ENCODE assay signal across 20 cellular contexts in genomic region chr17:82416771-82417170, GRCh38. TPM values are rescaled to one million over a fixed set of nuclear protein-coding genes. Genes with fewer than 3 reads are reported as not detected.
DNase-seq lines count a peak whose midpoint lies in the region; ATAC-seq and TF ChIP-seq lines count a peak whose summit lies in the region.
"Had no signal": no experiment of that assay in that cellular context is flagged by ENCODE, and none has a peak within 500 bp of the region (broad histone marks: within the 10 kb centered on the region; RNA-seq: fewer than 3 reads in every experiment).

No MANE protein-coding gene starts in this region.

- TF ChIP-seq EP300 in neural cell (conservative IDR thresholded peaks at IDR 0.05; ENCODE audit: poor library complexity, severe bottlenecking): no peak

- WGBS in body of pancreas, 2 donors: 91% methylated on average over 6 of the region's 6 CpGs

- TF ChIP-seq RAD21 in HCT116 (IDR thresholded peaks at IDR 0.05; ENCODE audit: low read depth) (no peak), neural cell (conservative IDR thresholded peaks at IDR 0.05) (no peak)

- no TSS peak for BruUV-seq in HCT116 (replicated peaks; lab: Mats Ljungman, UMichigan)

- H3K4me3 ChIP-seq in HCT116 (replicated peaks in 1 of 2; ENCODE audit: low read depth in 1 of 2, low read length in 2 of 2) (no peak overlapping the region), neural cell (ENCODE audit: low read length) (no peak overlapping the region), body of pancreas (no peak overlapping the region)
- H3K4me3 ChIP-seq: heart left ventricle, sigmoid colon, SK-N-MC had no signal

- ATAC-seq in HCT116 (no peak), body of pancreas (no peak)
- ATAC-seq: activated CD4-positive, CD25-positive, alpha-beta regulatory T cell treated with anti-CD3 and anti-CD28 coated beads, Interleukin-2, amount 50 U/mL, for 24 hours; heart left ventricle; left colon had no signal

- H2AFZ ChIP-seq in HCT116 (ENCODE audit: low read depth, low read length, poor library complexity, severe bottlenecking): no peak overlapping the region
- no peak overlapping the region for H2AFZ ChIP-seq in neural cell (ENCODE audit: low read depth, low read length)

- H3K36me3 ChIP-seq in HCT116 (ENCODE audit: control insufficient read depth in 1 of 2, insufficient read depth in 2 of 2, low read length in 2 of 2) (peaks cover 0 to 3% of the 10 kb centered on the region in 2 experiments; a peak in 1 of 4 replicates), neural cell (ENCODE audit: insufficient read depth, low read length) (no peaks in the 10 kb centered on the region), body of pancreas (replicated peaks in 1 of 2; ENCODE audit: insufficient read depth in 1 of 2, low read depth in 2 of 2) (no peaks in the 10 kb centered on the region)
- H3K36me3 ChIP-seq: ascending aorta had no signal

- H3K4me1 ChIP-seq in HCT116 (ENCODE audit: control insufficient read depth in 1 of 2, insufficient read depth in 2 of 2, low read length in 2 of 2) (peaks cover 7 to 23% of the 10 kb centered on the region in 2 experiments), body of pancreas (peaks cover 36% of the 10 kb centered on the region)

- TF ChIP-seq POLR2A in HCT116 (IDR thresholded peaks at IDR 0.05; ENCODE audit: borderline replicate concordance, extremely low read depth, insufficient read depth, insufficient read length) (no peak), body of pancreas (IDR thresholded peaks at IDR 0.05) (no peak)

- TF ChIP-seq CTCF in HCT116 (IDR thresholded peaks at IDR 0.05 in 2 of 3, conservative IDR thresholded peaks at IDR 0.05 in 1 of 3; ENCODE audit: borderline replicate concordance in 1 of 3, insufficient read depth in 1 of 3, low read depth in 2 of 3, low read length in 2 of 3) (peak in 2 of 3 experiments; percentile 29 to 30; a peak in 2 of 6 replicates), VCaP (conservative IDR thresholded peaks at IDR 0.05) (peak; percentile 22; the same call in 1 of the 2 replicates), neural cell (IDR thresholded peaks at IDR 0.05; ENCODE audit: poor library complexity, severe bottlenecking) (peak; percentile 12), body of pancreas (IDR thresholded peaks at IDR 0.05) (no peak)

- POLR2A ChIA-PET in HCT116 (lab: Charles Lee): no interaction called here

- intact Hi-C loops in HCT116 (cut with micrococcal nuclease): loop anchor here (10.0 kb wide), 2 partner anchors 138 to 382 kb away; partner anchors contain the start of genes DCXR and RAC3
- intact Hi-C loops in body of pancreas (cut with DNase I): no loop called here

- no peak overlapping the region for H3K27ac ChIP-seq in HCT116 (ENCODE audit: low read depth, low read length)
- peak overlapping the region; percentile 91; the same call in 1 of the 2 replicates for H3K27ac ChIP-seq in VCaP
- H3K27ac ChIP-seq in neural cell (ENCODE audit: low read length): no peak overlapping the region
- no peak overlapping the region for H3K27ac ChIP-seq in body of pancreas
- H3K27ac ChIP-seq: ascending aorta, heart left ventricle, HL-60, sigmoid colon, SK-N-MC had no signal

- no peak overlapping the region for H3K9ac ChIP-seq in HCT116 (ENCODE audit: low read length)
- H3K9ac ChIP-seq in neural cell (ENCODE audit: low read length): no peak overlapping the region

- no peaks in the 10 kb centered on the region for H3K9me2 ChIP-seq in HCT116 (ENCODE audit: insufficient read depth)
- H3K9me2 ChIP-seq in neural cell (ENCODE audit: insufficient read depth, low read length): no peaks in the 10 kb centered on the region

- DNase-seq in SHP77 (lab: John Stamatoyannopoulos, UW) (peak; percentile 15 to 28), SHP77 treated with DMSO at 0.1 percent for 48 hours (lab: John Stamatoyannopoulos, UW) (no peak), HCT116 (ENCODE audit: low read depth, low spot score) (no peak), NCI-H510A (lab: John Stamatoyannopoulos, UW) (no peak), body of pancreas (no peak), SW 1271 (lab: John Stamatoyannopoulos, UW) (no peak)
- DNase-seq: effector memory CD4-positive, alpha-beta T cell; left colon; naive B cell; NCI-H524; sigmoid colon had no signal

- H3F3A ChIP-seq in neural cell (ENCODE audit: insufficient read depth, low read length, poor library complexity, severe bottlenecking): no peaks in the 10 kb centered on the region

- H3K4me2 ChIP-seq in HCT116 (ENCODE audit: low read length): no peak overlapping the region
- no peak overlapping the region for H3K4me2 ChIP-seq in neural cell (ENCODE audit: low read length)

- H3K79me2 ChIP-seq in HCT116 (ENCODE audit: insufficient read depth, low read length): no peaks in the 10 kb centered on the region; the same call in 1 of the 2 replicates
- H3K79me2 ChIP-seq in neural cell (replicated peaks; ENCODE audit: insufficient read depth, low read length): no peaks in the 10 kb centered on the region

- H3K9me3 ChIP-seq in HCT116 (ENCODE audit: control insufficient read depth in 1 of 2, insufficient read depth in 1 of 2, low read depth in 1 of 2, low read length in 2 of 2) (no peaks in the 10 kb centered on the region), neural cell (ENCODE audit: low read length) (no peaks in the 10 kb centered on the region), body of pancreas (no peaks in the 10 kb centered on the region)
- H3K9me3 ChIP-seq: ascending aorta, heart left ventricle, sigmoid colon had no signal

- CTCF ChIA-PET in HCT116 (lab: Charles Lee): no interaction called here

- H3K27me3 ChIP-seq in HCT116 (ENCODE audit: insufficient read depth, low read length) (no peaks in the 10 kb centered on the region), neural cell (ENCODE audit: insufficient read depth, low read depth, low read length) (no peaks in the 10 kb centered on the region), body of pancreas (no peaks in the 10 kb centered on the region)
- H3K27me3 ChIP-seq: ascending aorta, heart left ventricle, sigmoid colon had no signal

- H4K20me1 ChIP-seq in HCT116 (ENCODE audit: insufficient read depth): peaks cover 6% of the 10 kb centered on the region; the same call in 1 of the 2 replicates
- no peaks in the 10 kb centered on the region for H4K20me1 ChIP-seq in neural cell (ENCODE audit: insufficient read depth)

- RAD21 ChIA-PET in HCT116 (lab: Charles Lee; ENCODE audit: low non-redundant PET in 1 of 2, low total read pairs in 2 of 2, uncharacterized antibody in 2 of 2, unreplicated experiment in 2 of 2): interaction anchor here in 1 of 2 experiments (0.6 kb wide), 1 partner anchor 73 kb away, joined by 4 read pairs; no protein-coding TSS in a partner anchor

TF ChIP-seq in HCT116, 20 proteins besides CTCF, POLR2A, EP300 and RAD21 (continues in another document):
- no peak for TF ChIP-seq ZNF274 (IDR thresholded peaks at IDR 0.05; ENCODE audit: low read depth, low read length)
- no peak for TF ChIP-seq EGR1 (IDR thresholded peaks at IDR 0.05; ENCODE audit: low read depth)
- no peak for TF ChIP-seq TCF7L2 (IDR thresholded peaks at IDR 0.05; ENCODE audit: borderline replicate concordance, extremely low read depth, insufficient read depth, insufficient read length)
- no peak for TF ChIP-seq YY1 (IDR thresholded peaks at IDR 0.05; ENCODE audit: extremely low read depth, insufficient replicate concordance, low read depth, low read length)
- TF ChIP-seq EZH2phosphoT487 (IDR thresholded peaks at IDR 0.05; ENCODE audit: borderline replicate concordance): no peak
- no peak for TF ChIP-seq CEBPB (IDR thresholded peaks at IDR 0.05; ENCODE audit: low read depth)
- TF ChIP-seq SRF (IDR thresholded peaks at IDR 0.05; ENCODE audit: low read depth): no peak
- no peak for TF ChIP-seq MAX (IDR thresholded peaks at IDR 0.05)

RNA-seq across cellular contexts. Expression of gene HEXD, which starts 1.4 kb away (rescaled TPM):
- 45.2 TPM for total RNA-seq in HCT116 (2021; ENCODE audit: unreplicated experiment)
- 30.8 and 32.6 TPM in 2 replicates for polyA plus RNA-seq in HCT116 (2012)
- 72.8 and 93.2 TPM in 2 replicates for polyA plus RNA-seq in neural cell
- 27.8 and 29.8 TPM in 2 replicates for polyA minus RNA-seq in neural cell
- 100 to 1,000 TPM in 1 of 2 donors, 10 to 100 TPM in 1; 54.7 to 188 TPM for total RNA-seq in body of pancreas

RNA-seq across cellular contexts. Expression of gene OGFOD3, which starts 1.6 kb away (rescaled TPM):
- total RNA-seq in HCT116 (2021; ENCODE audit: unreplicated experiment) (53.6 TPM), body of pancreas (10 to 100 TPM; 16.8 to 40.0 TPM)
- polyA plus RNA-seq in HCT116 (2012): 58.9 and 66.1 TPM in 2 replicates
- polyA plus RNA-seq in neural cell: 14.3 and 22.6 TPM in 2 replicates
- 24.7 and 28.5 TPM in 2 replicates for polyA minus RNA-seq in neural cell

RNA-seq across cellular contexts. Expression of gene CYBC1, which starts 33.8 kb away (rescaled TPM):
- total RNA-seq in HCT116 (2021; ENCODE audit: unreplicated experiment) (95.4 TPM), body of pancreas (10 to 100 TPM; 53.1 to 68.2 TPM)
- 76.0 and 79.8 TPM in 2 replicates for polyA plus RNA-seq in HCT116 (2012)
- polyA plus RNA-seq in neural cell: 66.6 and 101 TPM in 2 replicates
- polyA minus RNA-seq in neural cell: 36.2 and 49.9 TPM in 2 replicates

RNA-seq across cellular contexts. Expression of gene NARF, which starts 41.8 kb away (rescaled TPM):
- total RNA-seq in HCT116 (2021; ENCODE audit: unreplicated experiment) (91.8 TPM), body of pancreas (10 to 100 TPM; 14.5 to 85.4 TPM)
- polyA plus RNA-seq in HCT116 (2012): 191 and 192 TPM in 2 replicates
- polyA plus RNA-seq in neural cell: 218 and 243 TPM in 2 replicates
- 134 and 151 TPM in 2 replicates for polyA minus RNA-seq in neural cell

RNA-seq across cellular contexts. Expression of gene UTS2R, which starts 45.2 kb away (rescaled TPM):
- total RNA-seq in HCT116 (2021; ENCODE audit: unreplicated experiment) (not detected), body of pancreas (not detected)
- polyA plus RNA-seq in HCT116 (2012): 0.07 TPM in 1 of 2 replicates, not detected in the other
- not detected in 2 replicates for polyA plus RNA-seq in neural cell
- polyA minus RNA-seq in neural cell: not detected in 2 replicates
- total RNA-seq: activated T-helper 1 cell treated with anti-CD3 and anti-CD28 coated beads, Interleukin-12 subunit alpha, Interleukin-12 subunit beta, Interleukin-2, Interleukin-4 antibody, amounts not matched to agents 30 ng/mL and 10 ng/mL and 1 ng/mL, durations not matched to agents 14 hours and 24 hours and 36 hours; ascending aorta; Daoy; left colon; sigmoid colon had no signal
- polyA plus RNA-seq: sigmoid colon had no signal

Comparison
In these comparisons a context has a peak if more than half of its experiments do, and no peak if none do; other contexts are left out.
1. DNase-seq: peak in SHP77 (2 of 2); none in SHP77 treated with DMSO at 0.1 percent for 48 hours (single experiment), HCT116 (single experiment), NCI-H510A (single experiment), body of pancreas (0 of 4) and SW 1271 (0 of 2).
2. CTCF ChIP-seq: peak in HCT116 (2 of 3), VCaP (single experiment) and neural cell (single experiment); none in body of pancreas (0 of 7).